ENCODE assay signal across 9 cellular contexts in the genomic region with DNA sequence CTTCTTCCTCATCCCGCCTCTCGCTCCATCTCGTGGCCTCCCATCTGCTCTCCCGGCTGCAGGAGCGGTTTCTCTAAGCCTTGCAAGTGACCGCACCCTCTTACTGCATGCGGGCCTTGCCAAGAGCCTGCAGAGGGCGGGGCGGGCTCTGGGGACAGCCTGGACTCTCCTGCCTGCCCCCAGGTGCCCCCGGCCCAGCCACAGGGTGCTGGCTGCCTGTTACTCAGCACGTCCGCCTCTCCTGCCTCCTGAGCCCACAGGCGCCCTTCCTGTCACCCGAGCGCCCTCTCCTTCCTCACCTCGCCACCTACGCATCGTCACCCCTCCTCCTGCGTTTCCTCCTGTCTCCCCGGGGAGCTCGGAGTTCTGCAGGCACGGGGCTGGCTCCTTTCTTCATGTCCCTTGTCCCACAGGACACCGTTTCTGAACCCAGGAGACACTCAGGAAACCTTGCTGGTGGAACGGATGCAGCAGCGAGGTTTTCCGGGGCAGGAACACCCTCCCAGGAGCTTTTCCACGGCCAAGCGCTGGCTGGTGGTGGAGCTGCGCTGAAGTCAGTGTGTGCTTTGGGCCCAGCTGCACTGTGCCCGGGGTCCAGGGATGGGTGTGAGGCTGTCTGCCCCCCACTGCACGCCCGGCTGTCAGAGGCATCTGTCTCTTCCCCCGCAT. TPM values are rescaled to one million over a fixed set of nuclear protein-coding genes. Genes with fewer than 3 reads are reported as not detected.
DNase-seq lines count a peak whose midpoint lies in the region; ATAC-seq and TF ChIP-seq lines count a peak whose summit lies in the region.
"Had no signal": no experiment of that assay in that cellular context is flagged by ENCODE, and none has a peak within 500 bp of the region (broad histone marks: within the 10 kb centered on the region; RNA-seq: fewer than 3 reads in every experiment).

No MANE protein-coding gene starts in this region.

- no peaks in the 10 kb centered on the region for H4K20me1 ChIP-seq in mammary epithelial cell (ENCODE audit: insufficient read depth, low read length)

- peak overlapping the region; percentile 89 for H3K27ac Mint-ChIP-seq in MCF 10A (ENCODE audit: low read depth, unreplicated experiment)
- peak overlapping the region; percentile 65 for H3K27ac Mint-ChIP-seq in activated B cell treated with CpG ODN at 0.5 μM for 24 hours
- peak overlapping the region; percentile 86 for H3K27ac Mint-ChIP-seq in chondrocyte (ENCODE audit: unreplicated experiment)
- peak overlapping the region; percentile 82 to 87 for H3K27ac Mint-ChIP-seq in natural killer cell

- H3K4me1 Mint-ChIP-seq in MCF 10A (ENCODE audit: insufficient read depth, unreplicated experiment) (peaks cover 45% of the 10 kb centered on the region), activated B cell treated with CpG ODN at 0.5 μM for 24 hours (peaks cover 70% of the 10 kb centered on the region), chondrocyte (ENCODE audit: low read depth) (peaks cover 65% of the 10 kb centered on the region), natural killer cell (peaks cover 62 to 66% of the 10 kb centered on the region in 2 donors)

- H3K27me3 ChIP-seq in mammary epithelial cell (ENCODE audit: insufficient read depth, low read length), result no peaks in the 10 kb centered on the region
- H3K27me3 ChIP-seq in thoracic aorta (replicated peaks; ENCODE audit: insufficient read depth), result no peaks in the 10 kb centered on the region
- H3K27me3 ChIP-seq: cardiac muscle cell had no signal

- DNase-seq in MCF 10A (ENCODE audit: unreplicated experiment), result peak; percentile 75
- DNase-seq in mammary epithelial cell, result no peak
- DNase-seq in activated B cell treated with CpG ODN at 0.5 μM for 24 hours, result peak; percentile 31
- DNase-seq in chondrocyte (ENCODE audit: low spot score), result peak; percentile 92
- DNase-seq in natural killer cell, result peak; percentile 42
- no peak for DNase-seq in thoracic aorta (ENCODE audit: low spot score)
- no peak for DNase-seq in cerebellar nuclear complex (lab: John Stamatoyannopoulos, UW)

- WGBS in mammary epithelial cell (ENCODE audit: low coverage, missing lambda C conversion rate), result 95% methylated on average over 17 of the region's 33 CpGs

- H3K79me2 ChIP-seq in mammary epithelial cell (ENCODE audit: insufficient read depth, low read length), result peaks cover 95% of the 10 kb centered on the region

- peaks cover 7% of the 10 kb centered on the region for H3K9me3 ChIP-seq in mammary epithelial cell (replicated peaks; ENCODE audit: insufficient read depth, low read length)
- H3K9me3 ChIP-seq in thoracic aorta, result no peaks in the 10 kb centered on the region

- dilution Hi-C loops in mammary epithelial cell (cut with HindIII; ENCODE audit: low sequenced_read_pairs), result no loop called here

- TF ChIP-seq CTCF in MCF 10A (IDR thresholded peaks at IDR 0.05; ENCODE audit: unreplicated experiment) (no peak), mammary epithelial cell (conservative IDR thresholded peaks at IDR 0.05 in 1 of 2, IDR thresholded peaks at IDR 0.05 in 1 of 2; ENCODE audit: extremely low read depth in 1 of 2, insufficient read depth in 1 of 2, low read depth in 1 of 2, low read length in 2 of 2) (no peak), activated B cell treated with CpG ODN at 0.5 μM for 24 hours (IDR thresholded peaks at IDR 0.05) (no peak), chondrocyte (IDR thresholded peaks at IDR 0.05) (no peak), natural killer cell (IDR thresholded peaks at IDR 0.05) (no peak), thoracic aorta (IDR thresholded peaks at IDR 0.05) (no peak)

- no peak overlapping the region for H3K9ac ChIP-seq in mammary epithelial cell (ENCODE audit: insufficient read depth, low read length)

- H3K4me3 ChIP-seq in mammary epithelial cell (replicated peaks in 1 of 3; ENCODE audit: insufficient read depth in 1 of 3, low read depth in 2 of 3, low read length in 3 of 3), result no peak overlapping the region
- peak overlapping the region; percentile 52 for H3K4me3 ChIP-seq in thoracic aorta
- H3K4me3 ChIP-seq: cardiac muscle cell had no signal

- POLR2A ChIA-PET in MCF 10A (lab: Yijun Ruan, JAX), result interaction anchor here (1.8 kb wide), 1 partner anchor 74 kb away, joined by 4 read pairs; no protein-coding TSS in a partner anchor
- POLR2A ChIA-PET in activated B cell treated with CpG ODN at 0.5 μM for 24 hours (lab: Charles Lee), result interaction anchor here (1.1 to 3.4 kb wide), 7 partner anchors 9 to 79 kb away, joined by 3 to 15 read pairs (median 7); partner anchors contain the start of gene HPCAL1

- ATAC-seq in HG03439 (IDR thresholded peaks at IDR 0.05; ENCODE audit: unreplicated experiment) (peak; percentile 68), activated B cell treated with CpG ODN at 0.5 μM for 24 hours (ENCODE audit: low read depth) (peak; percentile 49), natural killer cell (peak; percentile 69 to 71 (median 69)), thoracic aorta (ENCODE audit: insufficient number of reproducible peaks, low FRiP score, low read depth) (no peak)

- no peak overlapping the region for H3K27ac ChIP-seq in mammary epithelial cell (ENCODE audit: insufficient read depth, low read depth, low read length)
- no peak overlapping the region for H3K27ac ChIP-seq in thoracic aorta
- H3K27ac ChIP-seq: cardiac muscle cell had no signal

- H3K4me3 Mint-ChIP-seq in MCF 10A (ENCODE audit: unreplicated experiment) (peak overlapping the region; percentile 30), activated B cell treated with CpG ODN at 0.5 μM for 24 hours (peak overlapping the region; percentile 79), chondrocyte (ENCODE audit: unreplicated experiment) (peak overlapping the region; percentile 50), natural killer cell (peak overlapping the region; percentile 93)

- no TSS peak for BruUV-seq in MCF 10A (replicated peaks; lab: Mats Ljungman, UMichigan)
- no TSS peak for BruUV-seq in mammary epithelial cell (replicated peaks; lab: Mats Ljungman, UMichigan)

- intact Hi-C loops in MCF 10A (cut with micrococcal nuclease), result loop anchor here (2.0 kb wide), 1 partner anchor 60 kb away; no protein-coding TSS in a partner anchor
- intact Hi-C loops in mammary epithelial cell (cut with micrococcal nuclease), result no loop called here
- intact Hi-C loops in activated B cell treated with CpG ODN at 0.5 μM for 24 hours (cut with micrococcal nuclease), result loop anchor here (1.0 kb wide), 2 partner anchors 28 to 78 kb away; no protein-coding TSS in a partner anchor
- intact Hi-C loops in natural killer cell (cut with micrococcal nuclease), result loop anchor here (2.0 kb wide), 2 partner anchors 26 to 78 kb away; no protein-coding TSS in a partner anchor

- H3K9me3 Mint-ChIP-seq in MCF 10A (ENCODE audit: unreplicated experiment) (no peaks in the 10 kb centered on the region), activated B cell treated with CpG ODN at 0.5 μM for 24 hours (no peaks in the 10 kb centered on the region), chondrocyte (ENCODE audit: low read depth) (peaks cover 4% of the 10 kb centered on the region), natural killer cell (peaks cover 0 to 3% of the 10 kb centered on the region in 2 donors)

- H3K36me3 ChIP-seq in mammary epithelial cell (ENCODE audit: insufficient read depth, low read length), result no peaks in the 10 kb centered on the region
- no peaks in the 10 kb centered on the region for H3K36me3 ChIP-seq in thoracic aorta
- H3K36me3 ChIP-seq: cardiac muscle cell had no signal

- in situ Hi-C loops in mammary epithelial cell (cut with MboI; ENCODE audit: low sequenced_read_pairs in 2 of 2), result no loop called here

- no peak overlapping the region for H2AFZ ChIP-seq in mammary epithelial cell (ENCODE audit: low read depth, low read length)

- H3K27me3 Mint-ChIP-seq in MCF 10A (ENCODE audit: insufficient read depth, unreplicated experiment) (no peaks in the 10 kb centered on the region), activated B cell treated with CpG ODN at 0.5 μM for 24 hours (no peaks in the 10 kb centered on the region), chondrocyte (ENCODE audit: low read depth) (no peaks in the 10 kb centered on the region), natural killer cell (ENCODE audit: low read depth in 2 of 2) (no peaks in the 10 kb centered on the region)

- H3K4me2 ChIP-seq in mammary epithelial cell (ENCODE audit: insufficient read depth, low read depth, low read length), result no peak overlapping the region

- H3K4me1 ChIP-seq in mammary epithelial cell (ENCODE audit: insufficient read depth, low read length) (no peaks in the 10 kb centered on the region), thoracic aorta (ENCODE audit: control insufficient read depth in 1 of 2, low read depth in 2 of 2) (peaks cover 6 to 7% of the 10 kb centered on the region in 2 donors)

- H3K36me3 Mint-ChIP-seq in MCF 10A (ENCODE audit: insufficient read depth, unreplicated experiment) (peaks cover 3% of the 10 kb centered on the region), activated B cell treated with CpG ODN at 0.5 μM for 24 hours (ENCODE audit: low read depth) (peaks cover 9% of the 10 kb centered on the region), chondrocyte (ENCODE audit: low read depth) (peaks cover 2% of the 10 kb centered on the region), natural killer cell (no peaks in the 10 kb centered on the region)

- CTCF ChIA-PET in MCF 10A (lab: Yijun Ruan, JAX) (interaction anchor here (0.6 to 1.6 kb wide), 3 partner anchors 8 to 215 kb away, joined by 3 to 5 read pairs (median 4); no protein-coding TSS in a partner anchor), mammary epithelial cell (lab: Charles Lee; ENCODE audit: low non-redundant PET) (no interaction called here), activated B cell treated with CpG ODN at 0.5 μM for 24 hours (lab: Charles Lee) (interaction anchor here (1.2 to 2.8 kb wide), 2 partner anchors 29 to 78 kb away, joined by 3 to 20 read pairs; no protein-coding TSS in a partner anchor)

RNA-seq across cellular contexts. Expression of gene HPCAL1, which starts 28.5 kb away (rescaled TPM):
- total RNA-seq in MCF 10A (2022), result 136 and 144 TPM in 2 replicates
- 10 to 100 TPM; 26.3 to 82.8 TPM for total RNA-seq in mammary epithelial cell
- 75.1 TPM for polyA plus RNA-seq in mammary epithelial cell
- polyA minus RNA-seq in mammary epithelial cell, result 56.5 TPM
- total RNA-seq in activated B cell treated with CpG ODN at 0.5 μM for 24 hours, result 15.2 and 15.9 TPM in 2 replicates
- 18.7 to 44.0 TPM (median 19.3 TPM) in 3 replicates for total RNA-seq in chondrocyte
- total RNA-seq in natural killer cell, result 10 to 100 TPM; 31.1 to 45.2 (median 39.8) TPM
- total RNA-seq in thoracic aorta, result 10 to 100 TPM; 34.6 to 50.2 TPM

Comparison
In these comparisons a context has a peak if more than half of its experiments do, and no peak if none do; other contexts are left out.
1. DNase-seq: peak in MCF 10A (single experiment), activated B cell treated with CpG ODN at 0.5 μM for 24 hours (single experiment), chondrocyte (single experiment) and natural killer cell (single experiment); none in mammary epithelial cell (single experiment), thoracic aorta (single experiment) and cerebellar nuclear complex (0 of 2).
2. H3K4me3 Mint-ChIP-seq: peak in every context shown above with its lines; median percentile 93 in natural killer cell; 79 in activated B cell treated with CpG ODN at 0.5 μM for 24 hours; 50 in chondrocyte; 30 in MCF 10A.
3. Peak in every context shown above with its lines, with median percentiles within 50 percentile points of each other: H3K27ac Mint-ChIP-seq.